In genomic region chr17:235831-236640, GRCh38 we compare ENCODE assay signal across 17 cellular contexts. TPM values are rescaled to one million over a fixed set of nuclear protein-coding genes. Genes with fewer than 3 reads are reported as not detected.
DNase-seq lines count a peak whose midpoint lies in the region; ATAC-seq and TF ChIP-seq lines count a peak whose summit lies in the region.
"Had no signal": no experiment of that assay in that cellular context is flagged by ENCODE, and none has a peak within 500 bp of the region (broad histone marks: within the 10 kb centered on the region; RNA-seq: fewer than 3 reads in every experiment).

No MANE protein-coding gene starts in this region.

- H3K27me3 Mint-ChIP-seq in CD14-positive monocyte (ENCODE audit: low read depth in 3 of 3) (peaks cover 2 to 11% (median 4%) of the 10 kb centered on the region in 3 donors), chondrocyte (ENCODE audit: low read depth) (no peaks in the 10 kb centered on the region)

- DNase-seq in CD14-positive monocyte (ENCODE audit: low spot score) (peak; percentile 20), chondrocyte (ENCODE audit: low spot score) (peak; percentile 77), lower lobe of right lung (peak; percentile 49), sciatic nerve (ENCODE audit: low spot score) (peak; percentile 51), vagina (ENCODE audit: extremely low spot score in 2 of 2) (no peak), upper lobe of left lung (no peak), Peyer's patch (no peak)
- DNase-seq: DMS 273 treated with DMSO at 0.1 percent for 48 hours, HFFc6, KG1, NCI-H1092 treated with DMSO at 0.1 percent for 48 hours, NCI-H1694, NCI-H2107, NCI-H345, NCI-H69 had no signal

- 93 to 96% methylated on average over 24 to 26 of the region's 26 CpGs for WGBS in upper lobe of left lung, 2 donors

- no peak for TF ChIP-seq EP300 in upper lobe of left lung (IDR thresholded peaks at IDR 0.05)

- TF ChIP-seq CTCF in CD14-positive monocyte (IDR thresholded peaks at IDR 0.05), result no peak
- no peak for TF ChIP-seq CTCF in chondrocyte (IDR thresholded peaks at IDR 0.05)
- no peak for TF ChIP-seq CTCF in lower lobe of right lung (IDR thresholded peaks at IDR 0.05)
- TF ChIP-seq CTCF in vagina (IDR thresholded peaks at IDR 0.05), result no peak
- TF ChIP-seq CTCF in upper lobe of left lung (IDR thresholded peaks at IDR 0.05), result no peak
- TF ChIP-seq CTCF in Peyer's patch (IDR thresholded peaks at IDR 0.05), result no peak

- H3K4me1 ChIP-seq in lower lobe of right lung, result peaks cover 7% of the 10 kb centered on the region
- H3K4me1 ChIP-seq in vagina, result no peaks in the 10 kb centered on the region
- peaks cover 4 to 13% (median 9%) of the 10 kb centered on the region in 4 donors for H3K4me1 ChIP-seq in upper lobe of left lung
- no peaks in the 10 kb centered on the region for H3K4me1 ChIP-seq in Peyer's patch

- H3K9me3 ChIP-seq in lower lobe of right lung (no peaks in the 10 kb centered on the region), vagina (no peaks in the 10 kb centered on the region), upper lobe of left lung (no peaks in the 10 kb centered on the region), Peyer's patch (no peaks in the 10 kb centered on the region)

- peaks cover 12 to 34% (median 23%) of the 10 kb centered on the region in 7 donors for H3K9me3 Mint-ChIP-seq in CD14-positive monocyte
- no peaks in the 10 kb centered on the region for H3K9me3 Mint-ChIP-seq in chondrocyte (ENCODE audit: low read depth)
- H3K9me3 Mint-ChIP-seq: HFFc6 had no signal

- TF ChIP-seq POLR2A in vagina (IDR thresholded peaks at IDR 0.05) (no peak), upper lobe of left lung (IDR thresholded peaks at IDR 0.05) (no peak), Peyer's patch (IDR thresholded peaks at IDR 0.05) (no peak)

- H3K36me3 Mint-ChIP-seq in CD14-positive monocyte (no peaks in the 10 kb centered on the region), chondrocyte (ENCODE audit: low read depth) (no peaks in the 10 kb centered on the region)

- ATAC-seq in lower lobe of right lung (no peak), sciatic nerve (no peak), upper lobe of left lung (ENCODE audit: low FRiP score in 2 of 2) (no peak)

- H3K4me3 Mint-ChIP-seq in CD14-positive monocyte, result no peak overlapping the region
- no peak overlapping the region for H3K4me3 Mint-ChIP-seq in chondrocyte (ENCODE audit: unreplicated experiment)
- H3K4me3 Mint-ChIP-seq: HFFc6 had no signal

- H3K4me3 ChIP-seq in lower lobe of right lung, result no peak overlapping the region
- no peak overlapping the region for H3K4me3 ChIP-seq in vagina
- H3K4me3 ChIP-seq in upper lobe of left lung, result no peak overlapping the region
- no peak overlapping the region for H3K4me3 ChIP-seq in Peyer's patch

- H3K27me3 ChIP-seq in lower lobe of right lung (ENCODE audit: low read depth) (no peaks in the 10 kb centered on the region), vagina (no peaks in the 10 kb centered on the region), upper lobe of left lung (no peaks in the 10 kb centered on the region), Peyer's patch (no peaks in the 10 kb centered on the region)

- intact Hi-C loops in CD14-positive monocyte (cut with micrococcal nuclease) (no loop called here), lower lobe of right lung (cut with DNase I) (no loop called here), sciatic nerve (cut with DNase I) (no loop called here), vagina (cut with DNase I) (no loop called here)

- H3K4me1 Mint-ChIP-seq in CD14-positive monocyte (peaks cover 23% of the 10 kb centered on the region), chondrocyte (ENCODE audit: low read depth) (no peaks in the 10 kb centered on the region)

- H3K36me3 ChIP-seq in lower lobe of right lung (no peaks in the 10 kb centered on the region), vagina (no peaks in the 10 kb centered on the region), upper lobe of left lung (peaks cover 0 to 4% (median 0%) of the 10 kb centered on the region in 4 donors), Peyer's patch (no peaks in the 10 kb centered on the region)

- no peak overlapping the region for H3K27ac Mint-ChIP-seq in CD14-positive monocyte
- no peak overlapping the region for H3K27ac Mint-ChIP-seq in chondrocyte (ENCODE audit: unreplicated experiment)
- H3K27ac Mint-ChIP-seq: HFFc6 had no signal

- H3K27ac ChIP-seq in lower lobe of right lung (no peak overlapping the region), vagina (no peak overlapping the region), upper lobe of left lung (no peak overlapping the region), Peyer's patch (no peak overlapping the region)

RNA-seq across cellular contexts. Expression of gene DOC2B, which starts 54.6 kb away (rescaled TPM):
- polyA plus RNA-seq in CD14-positive monocyte, result under 1 TPM in 1 of 2 donors, not detected in 1; 0.02 TPM
- 0.31 to 0.64 TPM (median 0.32 TPM) in 3 replicates for total RNA-seq in chondrocyte
- total RNA-seq in lower lobe of right lung, result 6.2 TPM
- 27.2 TPM for total RNA-seq in sciatic nerve
- total RNA-seq in vagina, result 10.1 TPM
- 10 to 100 TPM in 1 of 6 donors, 1 to 10 TPM in 5; 1.0 to 10.2 (median 4.4) TPM for total RNA-seq in upper lobe of left lung
- total RNA-seq in Peyer's patch, result 10 to 100 TPM in 1 of 4 donors, 1 to 10 TPM in 3; 4.2 to 29.7 (median 6.1) TPM
- total RNA-seq: H4, HFFc6 had no signal
- polyA plus RNA-seq: BJ had no signal

Comparison
In these comparisons a context has a peak if more than half of its experiments do, and no peak if none do; other contexts are left out.
1. DNase-seq: peak in CD14-positive monocyte (single experiment), chondrocyte (single experiment), lower lobe of right lung (single experiment) and sciatic nerve (single experiment); none in vagina (0 of 2), upper lobe of left lung (0 of 2) and Peyer's patch (0 of 3).